18 cellular contexts compared by ENCODE assay signal in genomic region chr4:145168578-145169187, GRCh38. TPM values are rescaled to one million over a fixed set of nuclear protein-coding genes. Genes with fewer than 3 reads are reported as not detected.
DNase-seq lines count a peak whose midpoint lies in the region; ATAC-seq, FAIRE-seq and TF ChIP-seq lines count a peak whose summit lies in the region.
"Had no signal": no experiment of that assay in that cellular context is flagged by ENCODE, and none has a peak within 500 bp of the region (broad histone marks: within the 10 kb centered on the region; RNA-seq: fewer than 3 reads in every experiment).

No MANE protein-coding gene starts in this region.

- intact Hi-C loops in activated B cell treated with CpG ODN at 0.5 μM for 24 hours (cut with micrococcal nuclease): loop anchor here (1.0 kb wide), 1 partner anchor 11 kb away; no protein-coding TSS in a partner anchor

- no peak for DNase-seq in activated naive CD8-positive, alpha-beta T cell treated with anti-CD3 and anti-CD28 coated beads for 36 hours
- no peak for DNase-seq in activated B cell treated with CpG ODN at 0.5 μM for 24 hours
- DNase-seq in CD8-positive, alpha-beta memory T cell: no peak
- no peak for DNase-seq in DMS79 (lab: John Stamatoyannopoulos, UW)
- no peak for DNase-seq in central memory CD4-positive, alpha-beta T cell
- DNase-seq: Caco-2, HFFc6, KBM-7, MG63, NCI-H1092, NCI-H146, NCI-H2081, NCI-H510A treated with DMSO at 0.1 percent for 48 hours, NCI-H82 had no signal

- H3K4me3 Mint-ChIP-seq in activated naive CD8-positive, alpha-beta T cell: no peak overlapping the region
- H3K4me3 Mint-ChIP-seq in activated naive CD8-positive, alpha-beta T cell treated with anti-CD3 and anti-CD28 coated beads for 36 hours: no peak overlapping the region
- no peak overlapping the region for H3K4me3 Mint-ChIP-seq in activated B cell treated with CpG ODN at 0.5 μM for 24 hours
- H3K4me3 Mint-ChIP-seq in CD8-positive, alpha-beta memory T cell: no peak overlapping the region
- H3K4me3 Mint-ChIP-seq: HFFc6 had no signal

- H3K4me1 ChIP-seq in CD8-positive, alpha-beta memory T cell (ENCODE audit: insufficient read depth, low read length): no peaks in the 10 kb centered on the region
- H3K4me1 ChIP-seq: Caco-2 had no signal

- peaks cover 14% of the 10 kb centered on the region for H3K36me3 Mint-ChIP-seq in activated naive CD8-positive, alpha-beta T cell
- peaks cover 37% of the 10 kb centered on the region for H3K36me3 Mint-ChIP-seq in activated naive CD8-positive, alpha-beta T cell treated with anti-CD3 and anti-CD28 coated beads for 36 hours
- H3K36me3 Mint-ChIP-seq in activated B cell treated with CpG ODN at 0.5 μM for 24 hours (ENCODE audit: low read depth): peaks cover 60% of the 10 kb centered on the region
- peaks cover 3 to 64% (median 18%) of the 10 kb centered on the region in 3 donors for H3K36me3 Mint-ChIP-seq in CD8-positive, alpha-beta memory T cell

- no peak overlapping the region for H3K4me3 ChIP-seq in CD8-positive, alpha-beta memory T cell (ENCODE audit: low read length)
- H3K4me3 ChIP-seq: A549, MG63 had no signal

- CTCF ChIA-PET in activated B cell treated with CpG ODN at 0.5 μM for 24 hours (lab: Charles Lee): no interaction called here
- CTCF ChIA-PET in CD8-positive, alpha-beta memory T cell (lab: Charles Lee): no interaction called here

- POLR2A ChIA-PET in activated B cell treated with CpG ODN at 0.5 μM for 24 hours (lab: Charles Lee): interaction anchor here (1.7 kb wide), 1 partner anchor 10 kb away, joined by 8 read pairs; no protein-coding TSS in a partner anchor
- POLR2A ChIA-PET in CD8-positive, alpha-beta memory T cell (lab: Charles Lee): no interaction called here

- H3K27ac Mint-ChIP-seq in activated naive CD8-positive, alpha-beta T cell: peak overlapping the region; percentile 16
- H3K27ac Mint-ChIP-seq in activated naive CD8-positive, alpha-beta T cell treated with anti-CD3 and anti-CD28 coated beads for 36 hours: no peak overlapping the region
- H3K27ac Mint-ChIP-seq in activated B cell treated with CpG ODN at 0.5 μM for 24 hours: peak overlapping the region; percentile 2
- peak overlapping the region in 2 of 8 donors; percentile 3 to 18 for H3K27ac Mint-ChIP-seq in CD8-positive, alpha-beta memory T cell
- H3K27ac Mint-ChIP-seq: HFFc6 had no signal

- no peaks in the 10 kb centered on the region for H3K27me3 ChIP-seq in CD8-positive, alpha-beta memory T cell (ENCODE audit: insufficient read depth, low read length, poor library complexity, severe bottlenecking)
- H3K27me3 ChIP-seq: MG63 had no signal

- H3K36me3 ChIP-seq in CD8-positive, alpha-beta memory T cell (ENCODE audit: insufficient read depth, low read length): peaks cover 14% of the 10 kb centered on the region

- peaks cover 30% of the 10 kb centered on the region for H3K4me1 Mint-ChIP-seq in activated naive CD8-positive, alpha-beta T cell (ENCODE audit: low read depth)
- peaks cover 15% of the 10 kb centered on the region for H3K4me1 Mint-ChIP-seq in activated naive CD8-positive, alpha-beta T cell treated with anti-CD3 and anti-CD28 coated beads for 36 hours
- peaks cover 20% of the 10 kb centered on the region for H3K4me1 Mint-ChIP-seq in activated B cell treated with CpG ODN at 0.5 μM for 24 hours
- H3K4me1 Mint-ChIP-seq in CD8-positive, alpha-beta memory T cell: peaks cover 26 to 46% (median 43%) of the 10 kb centered on the region in 3 donors

- ATAC-seq in activated B cell treated with CpG ODN at 0.5 μM for 24 hours (ENCODE audit: low read depth): no peak
- ATAC-seq: A549, Panc1 had no signal

- H3K9me3 Mint-ChIP-seq in activated naive CD8-positive, alpha-beta T cell (ENCODE audit: low read depth): no peaks in the 10 kb centered on the region
- no peaks in the 10 kb centered on the region for H3K9me3 Mint-ChIP-seq in activated naive CD8-positive, alpha-beta T cell treated with anti-CD3 and anti-CD28 coated beads for 36 hours
- H3K9me3 Mint-ChIP-seq in activated B cell treated with CpG ODN at 0.5 μM for 24 hours: no peaks in the 10 kb centered on the region
- no peaks in the 10 kb centered on the region for H3K9me3 Mint-ChIP-seq in CD8-positive, alpha-beta memory T cell
- H3K9me3 Mint-ChIP-seq: HFFc6 had no signal

- TF ChIP-seq CTCF in activated B cell treated with CpG ODN at 0.5 μM for 24 hours (IDR thresholded peaks at IDR 0.05): no peak

- no peaks in the 10 kb centered on the region for H3K27me3 Mint-ChIP-seq in activated naive CD8-positive, alpha-beta T cell
- H3K27me3 Mint-ChIP-seq in activated naive CD8-positive, alpha-beta T cell treated with anti-CD3 and anti-CD28 coated beads for 36 hours: no peaks in the 10 kb centered on the region
- no peaks in the 10 kb centered on the region for H3K27me3 Mint-ChIP-seq in activated B cell treated with CpG ODN at 0.5 μM for 24 hours
- H3K27me3 Mint-ChIP-seq in CD8-positive, alpha-beta memory T cell: no peaks in the 10 kb centered on the region

- FAIRE-seq in islet of Langerhans (lab: Jason Lieb, UNC): peak; percentile 76
- FAIRE-seq: A549 had no signal

- no peaks in the 10 kb centered on the region for H3K9me3 ChIP-seq in CD8-positive, alpha-beta memory T cell (ENCODE audit: low read length)
- H3K9me3 ChIP-seq: A549, Caco-2, MG63 had no signal

- no peak overlapping the region for H3K27ac ChIP-seq in CD8-positive, alpha-beta memory T cell (ENCODE audit: low read depth, low read length)
- H3K27ac ChIP-seq: A549 had no signal

RNA-seq across cellular contexts. Expression of gene OTUD4, which starts 11.7 kb away (rescaled TPM):
- total RNA-seq in activated naive CD8-positive, alpha-beta T cell treated with anti-CD3 and anti-CD28 coated beads for 36 hours: 10 to 100 TPM; 54.5 to 59.0 TPM
- 45.2 and 47.3 TPM in 2 replicates for total RNA-seq in activated B cell treated with CpG ODN at 0.5 μM for 24 hours
- total RNA-seq in CD8-positive, alpha-beta memory T cell: 10 to 100 TPM; 68.0 to 68.1 TPM
- polyA plus RNA-seq in CD8-positive, alpha-beta memory T cell: 17.4 TPM
